ENCODE assay signal across 18 cellular contexts in the genomic region with DNA sequence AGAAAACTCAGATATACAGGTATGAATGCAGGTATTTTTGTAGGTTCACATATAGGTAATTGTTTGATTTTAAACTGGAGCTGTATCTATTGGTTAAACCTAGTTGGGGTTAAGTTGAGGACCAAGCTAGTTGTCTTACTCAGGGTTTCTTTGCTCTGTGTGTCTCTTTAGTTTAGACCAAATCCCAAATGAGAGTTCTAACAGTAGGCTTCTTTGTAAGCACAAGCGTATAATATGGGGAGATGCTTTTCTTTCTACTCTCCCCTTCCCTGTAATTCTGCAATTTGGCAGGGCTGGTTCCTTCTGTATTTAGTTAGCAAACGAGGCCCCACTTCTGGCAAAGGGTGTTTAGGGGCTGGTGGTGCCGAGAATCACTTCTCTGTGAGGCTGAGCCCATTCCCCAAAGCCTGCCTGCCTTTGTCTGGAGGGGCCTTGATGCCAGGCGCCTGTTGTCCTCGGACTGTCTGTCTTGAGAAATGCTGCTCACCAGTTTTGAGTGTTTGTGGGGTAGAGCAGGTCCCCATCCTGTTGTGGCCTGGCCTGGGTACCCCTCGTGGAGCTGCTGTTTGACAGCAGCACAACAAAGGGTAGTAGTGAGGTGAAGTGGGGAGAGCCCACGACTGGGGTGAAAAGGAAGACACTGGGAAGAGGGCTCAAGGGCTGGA.
DNase-seq lines count a peak whose midpoint lies in the region; ATAC-seq and TF ChIP-seq lines count a peak whose summit lies in the region.
"Had no signal": no experiment of that assay in that cellular context is flagged by ENCODE, and none has a peak within 500 bp of the region (broad histone marks: within the 10 kb centered on the region; RNA-seq: fewer than 3 reads in every experiment).

No MANE protein-coding gene starts in this region.

- H3K4me1 Mint-ChIP-seq in chondrocyte (ENCODE audit: low read depth), result peaks cover 90% of the 10 kb centered on the region
- H3K4me1 Mint-ChIP-seq: CD4-positive, alpha-beta memory T cell; stimulated activated effector memory CD8-positive, alpha-beta T cell treated with anti-CD3 and anti-CD28 coated beads, Interleukin-12 subunit alpha, Interleukin-12 subunit beta, amount 100 ng/mL, for 72 hours; T-cell had no signal

- peak overlapping the region; percentile 40 for H3K27ac ChIP-seq in muscle layer of colon (ENCODE audit: low read depth, low read length)
- peak overlapping the region; percentile 71 for H3K27ac ChIP-seq in stomach smooth muscle (ENCODE audit: low read length)
- H3K27ac ChIP-seq: cardiac muscle cell had no signal

- no peak for ATAC-seq in GM21447 (IDR thresholded peaks at IDR 0.05; ENCODE audit: unreplicated experiment)
- ATAC-seq in HG02623 (IDR thresholded peaks at IDR 0.05; ENCODE audit: unreplicated experiment), result no peak
- ATAC-seq: natural killer cell; stimulated activated effector memory CD8-positive, alpha-beta T cell treated with anti-CD3 and anti-CD28 coated beads, Interleukin-12 subunit alpha, Interleukin-12 subunit beta, amount 100 ng/mL, for 72 hours; T-cell had no signal

- H3K9me3 Mint-ChIP-seq in chondrocyte (ENCODE audit: low read depth), result no peaks in the 10 kb centered on the region
- H3K9me3 Mint-ChIP-seq: immature natural killer cell; natural killer cell; stimulated activated effector memory CD8-positive, alpha-beta T cell treated with anti-CD3 and anti-CD28 coated beads, Interleukin-12 subunit alpha, Interleukin-12 subunit beta, amount 100 ng/mL, for 72 hours; T-cell had no signal

- peak overlapping the region; percentile 63 for H3K4me2 ChIP-seq in Loucy (ENCODE audit: low read depth, low read length, poor library complexity, severe bottlenecking)

- H2AFZ ChIP-seq in Loucy (ENCODE audit: low read length), result no peak overlapping the region

- DNase-seq in chondrocyte (ENCODE audit: low spot score), result no peak
- DNase-seq in amygdala (lab: John Stamatoyannopoulos, UW), result no peak
- DNase-seq in NCI-H2171 treated with DMSO at 0.1 percent for 48 hours (lab: John Stamatoyannopoulos, UW), result no peak
- DNase-seq: activated CD4-positive, alpha-beta T cell treated with anti-CD3 and anti-CD28 coated beads, Interleukin-2, amount 50 U/mL, for 48 hours; activated gamma-delta T cell treated with Interleukin-2 at 50 U/mL for 16 hours; CD4-positive, alpha-beta memory T cell; immature natural killer cell; natural killer cell; NCI-H2029 treated with DMSO at 0.1 percent for 48 hours; stimulated activated CD4-positive, alpha-beta T cell treated with anti-CD3 and anti-CD28 coated beads, Interleukin-1b, Interleukin-23, amount 100 ng/mL, for 48 hours; T-cell had no signal

- no peaks in the 10 kb centered on the region for H3K79me2 ChIP-seq in Loucy (ENCODE audit: insufficient read depth, low read length)

- peaks cover 82% of the 10 kb centered on the region for H3K4me1 ChIP-seq in Loucy (ENCODE audit: insufficient read depth, low read length, poor library complexity, severe bottlenecking)
- H3K4me1 ChIP-seq in muscle layer of colon (ENCODE audit: insufficient read depth, low read length), result peaks cover 93% of the 10 kb centered on the region
- peaks cover 63% of the 10 kb centered on the region for H3K4me1 ChIP-seq in stomach smooth muscle (ENCODE audit: control insufficient read depth, insufficient read depth, low read length)

- peak overlapping the region; percentile 99 for H3K27ac Mint-ChIP-seq in chondrocyte (ENCODE audit: unreplicated experiment)
- H3K27ac Mint-ChIP-seq: CD4-positive, alpha-beta memory T cell; immature natural killer cell; natural killer cell; stimulated activated effector memory CD8-positive, alpha-beta T cell treated with anti-CD3 and anti-CD28 coated beads, Interleukin-12 subunit alpha, Interleukin-12 subunit beta, amount 100 ng/mL, for 72 hours; T-cell had no signal

- H3K27me3 ChIP-seq in Loucy (ENCODE audit: insufficient read depth, low read length, poor library complexity, severe bottlenecking), result no peaks in the 10 kb centered on the region
- H3K27me3 ChIP-seq in muscle layer of colon (ENCODE audit: control insufficient read depth in 1 of 2, insufficient read depth in 2 of 2, low read length in 2 of 2), result no peaks in the 10 kb centered on the region
- H3K27me3 ChIP-seq in stomach smooth muscle (ENCODE audit: control insufficient read depth in 1 of 2, insufficient read depth in 2 of 2, low read length in 2 of 2), result no peaks in the 10 kb centered on the region
- H3K27me3 ChIP-seq: cardiac muscle cell had no signal

- H3K4me3 Mint-ChIP-seq in chondrocyte (ENCODE audit: unreplicated experiment), result peak overlapping the region; percentile 10
- H3K4me3 Mint-ChIP-seq: immature natural killer cell; natural killer cell; stimulated activated effector memory CD8-positive, alpha-beta T cell treated with anti-CD3 and anti-CD28 coated beads, Interleukin-12 subunit alpha, Interleukin-12 subunit beta, amount 100 ng/mL, for 72 hours; T-cell had no signal

- no peaks in the 10 kb centered on the region for H3K9me2 ChIP-seq in Loucy (replicated peaks; ENCODE audit: low read depth, low read length)

- peaks cover 20% of the 10 kb centered on the region for H3K36me3 Mint-ChIP-seq in chondrocyte (ENCODE audit: low read depth)
- H3K36me3 Mint-ChIP-seq: natural killer cell had no signal

- H3K4me3 ChIP-seq in Loucy (ENCODE audit: low read length, poor library complexity, severe bottlenecking), result no peak overlapping the region
- H3K4me3 ChIP-seq in muscle layer of colon (ENCODE audit: low read depth in 1 of 2, low read length in 2 of 2), result peak overlapping the region in 1 of 2 donors; percentile 52
- H3K4me3 ChIP-seq in stomach smooth muscle (ENCODE audit: low read length in 2 of 2), result peak overlapping the region; percentile 65 to 72
- H3K4me3 ChIP-seq: cardiac muscle cell had no signal

- TF ChIP-seq CTCF in Loucy (conservative IDR thresholded peaks at IDR 0.05; ENCODE audit: low read length), result no peak
- TF ChIP-seq CTCF in chondrocyte (IDR thresholded peaks at IDR 0.05), result no peak

- H4K20me1 ChIP-seq in Loucy (ENCODE audit: insufficient read depth, low read length, poor library complexity, severe bottlenecking), result no peaks in the 10 kb centered on the region

- no peaks in the 10 kb centered on the region for H3K27me3 Mint-ChIP-seq in chondrocyte (ENCODE audit: low read depth)
- H3K27me3 Mint-ChIP-seq: CD4-positive, alpha-beta memory T cell; T-cell had no signal

- H3K9me3 ChIP-seq in Loucy (ENCODE audit: insufficient read depth, low read depth, low read length), result no peaks in the 10 kb centered on the region
- H3K9me3 ChIP-seq in muscle layer of colon (ENCODE audit: low read length), result no peaks in the 10 kb centered on the region
- no peaks in the 10 kb centered on the region for H3K9me3 ChIP-seq in stomach smooth muscle (ENCODE audit: control insufficient read depth in 2 of 2, low read length in 2 of 2)

- H3F3A ChIP-seq in Loucy (ENCODE audit: low read depth), result peaks cover 14% of the 10 kb centered on the region; the same call in 1 of the 2 replicates

- H3K9ac ChIP-seq in Loucy (ENCODE audit: low read depth, low read length, poor library complexity, severe bottlenecking) (peak overlapping the region; percentile 84), muscle layer of colon (ENCODE audit: low read length) (peak overlapping the region; percentile 25), stomach smooth muscle (ENCODE audit: low read length in 2 of 2) (peak overlapping the region; percentile 52 to 60)

- no peaks in the 10 kb centered on the region for H3K36me3 ChIP-seq in Loucy (ENCODE audit: insufficient read depth, low read length)
- H3K36me3 ChIP-seq in muscle layer of colon (ENCODE audit: insufficient read depth, low read length), result peaks cover 29% of the 10 kb centered on the region
- peaks cover 4 to 14% of the 10 kb centered on the region in 2 donors for H3K36me3 ChIP-seq in stomach smooth muscle (ENCODE audit: control insufficient read depth in 2 of 2, insufficient read depth in 2 of 2, low read length in 2 of 2)

Comparison
In these comparisons a context has a peak if more than half of its experiments do, and no peak if none do; other contexts are left out.
1. H3K9ac ChIP-seq: peak in every context shown above with its lines; median percentile 84 in Loucy; 56 in stomach smooth muscle; 25 in muscle layer of colon.